In the genomic region with DNA sequence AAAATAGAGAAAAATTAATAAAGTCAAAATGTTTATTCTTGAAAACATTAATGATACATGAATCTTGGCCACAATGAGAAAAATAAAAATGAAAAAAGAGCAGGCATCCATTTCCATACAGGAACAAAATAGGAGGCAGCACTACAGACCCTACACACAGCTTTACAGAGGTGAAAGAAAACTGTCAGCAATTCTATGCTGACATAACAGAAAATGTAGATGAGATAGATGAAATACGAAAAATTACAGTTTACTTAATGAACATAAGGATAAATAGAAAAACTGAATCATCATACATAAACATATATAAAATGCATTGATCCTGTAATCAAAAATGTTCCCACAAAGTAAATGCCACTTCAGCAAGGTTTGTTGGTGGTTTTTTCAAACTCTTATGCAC, we compare ENCODE assay signal across 9 cellular contexts. TPM values are rescaled to one million over a fixed set of nuclear protein-coding genes. Genes with fewer than 3 reads are reported as not detected.
"Had no signal": no experiment of that assay in that cellular context is flagged by ENCODE, and none has a peak within 500 bp of the region (broad histone marks: within the 10 kb centered on the region; RNA-seq: fewer than 3 reads in every experiment).

No MANE protein-coding gene starts in this region.

- DNase-seq: H9, HCEC 1CT, KG1 had no signal

- H3K27ac ChIP-seq: HL-60 had no signal

- ATAC-seq: GM23338 had no signal

- FAIRE-seq: H1, H54 had no signal

- H3K4me3 ChIP-seq: GM23338 had no signal

- H3K4me2 ChIP-seq: GM23338 had no signal

- H2AFZ ChIP-seq: GM23338 had no signal

RNA-seq across cellular contexts. Expression of gene LILRB4, which starts 5.6 kb away (rescaled TPM):
- total RNA-seq: GM23338, H1, H9, HT1080 had no signal
- polyA plus RNA-seq: GM23338, H1 had no signal

RNA-seq across cellular contexts. Expression of gene LILRB1, which starts 38.1 kb away (rescaled TPM):
- total RNA-seq: H1, H9, HT1080 had no signal
- polyA plus RNA-seq: GM23338, H1 had no signal

RNA-seq across cellular contexts. Expression of gene KIR3DL3, which starts 55.9 kb away (rescaled TPM):
- total RNA-seq: GM23338, H1, H9, HT1080 had no signal
- polyA plus RNA-seq: GM23338, H1, IgD-negative memory B cell had no signal
